28 cellular contexts compared by ENCODE assay signal in genomic region chr4:185669288-185669687, GRCh38.
"Had no signal": no experiment of that assay in that cellular context is flagged by ENCODE, and none has a peak within 500 bp of the region (broad histone marks: within the 10 kb centered on the region; RNA-seq: fewer than 3 reads in every experiment).

No MANE protein-coding gene starts in this region.

- H3K4me3 ChIP-seq: neural progenitor cell, ovary, psoas muscle, skin epidermis, smooth muscle cell, spleen, suprapubic skin, testis, tibial artery, transverse colon, upper lobe of right lung, uterus had no signal

- H2AFZ ChIP-seq: neural progenitor cell, parathyroid adenoma had no signal

- H3K79me2 ChIP-seq: parathyroid adenoma had no signal

- H3K27ac ChIP-seq: neural progenitor cell, ovary, parathyroid adenoma, psoas muscle, skin epidermis, spleen, suprapubic skin, testis, transverse colon, upper lobe of right lung, uterus had no signal

- ATAC-seq: natural killer cell; psoas muscle; right cardiac atrium; sciatic nerve; stimulated activated memory B cell treated with anti-CD40 and anti-IgM and Interleukin-4, amounts not matched to agents 10 μg/mL and 1 μg/mL and 100 μg/mL, for 72 hours; stimulated activated naive CD8-positive, alpha-beta T cell treated with anti-CD3 and anti-CD28 coated beads, Interleukin-15, amount 100 ng/mL, for 72 hours; stimulated activated naive CD8-positive, alpha-beta T cell treated with anti-CD3 and anti-CD28 coated beads, Interleukin-15, Interleukin-2, amounts not matched to agents 100 U/mL and 50 U/mL, for 24 hours; upper lobe of right lung had no signal

- H3K36me3 ChIP-seq: neural progenitor cell, ovary, suprapubic skin, transverse colon, uterus had no signal

- DNase-seq: natural killer cell; occipital lobe; ovary; posterior cingulate gyrus; psoas muscle; right cardiac atrium; spleen; stimulated activated CD4-positive, alpha-beta T cell treated with anti-CD3 and anti-CD28 coated beads, Interleukin-12 subunit alpha, Interleukin-12 subunit beta, amount 100 ng/mL, for 4 hours; stimulated activated CD4-positive, alpha-beta T cell treated with anti-CD3 and anti-CD28 coated beads, Interleukin-1b, Interleukin-23, amount 100 ng/mL, for 48 hours; stimulated activated CD4-positive, alpha-beta T cell treated with anti-CD3 and anti-CD28 coated beads, Interleukin-4, amount 100 ng/mL, for 1 hour; stimulated activated CD4-positive, alpha-beta T cell treated with anti-CD3 and anti-CD28 coated beads, Interleukin-4, amount 100 ng/mL, for 4 hours; stimulated activated CD8-positive, alpha-beta memory T cell treated with anti-CD3 and anti-CD28 coated beads, Interleukin-4, amount 100 ng/mL, for 48 hours; stimulated activated naive CD4-positive, alpha-beta T cell; stimulated activated naive CD8-positive, alpha-beta T cell treated with anti-CD3 and anti-CD28 coated beads, Interleukin-15, amount 100 ng/mL, for 72 hours; stimulated activated naive CD8-positive, alpha-beta T cell treated with anti-CD3 and anti-CD28 coated beads, Interleukin-15, Interleukin-2, amounts not matched to agents 100 U/mL and 50 U/mL, for 24 hours; substantia nigra; testis; tibial artery; transverse colon; upper lobe of right lung; uterus had no signal

- H3K4me1 ChIP-seq: neural progenitor cell, parathyroid adenoma, spleen, suprapubic skin, testis, transverse colon, upper lobe of right lung, uterus had no signal

- H3K9ac ChIP-seq: neural progenitor cell, parathyroid adenoma had no signal

- H3K9me3 ChIP-seq: ovary, psoas muscle, spleen, suprapubic skin, testis, tibial artery, transverse colon, upper lobe of right lung, uterus had no signal

- H3K4me2 ChIP-seq: neural progenitor cell, smooth muscle cell had no signal

- H3K27me3 ChIP-seq: neural progenitor cell, ovary, spleen, testis, tibial artery, transverse colon, upper lobe of right lung, uterus had no signal
